In the genomic region with DNA sequence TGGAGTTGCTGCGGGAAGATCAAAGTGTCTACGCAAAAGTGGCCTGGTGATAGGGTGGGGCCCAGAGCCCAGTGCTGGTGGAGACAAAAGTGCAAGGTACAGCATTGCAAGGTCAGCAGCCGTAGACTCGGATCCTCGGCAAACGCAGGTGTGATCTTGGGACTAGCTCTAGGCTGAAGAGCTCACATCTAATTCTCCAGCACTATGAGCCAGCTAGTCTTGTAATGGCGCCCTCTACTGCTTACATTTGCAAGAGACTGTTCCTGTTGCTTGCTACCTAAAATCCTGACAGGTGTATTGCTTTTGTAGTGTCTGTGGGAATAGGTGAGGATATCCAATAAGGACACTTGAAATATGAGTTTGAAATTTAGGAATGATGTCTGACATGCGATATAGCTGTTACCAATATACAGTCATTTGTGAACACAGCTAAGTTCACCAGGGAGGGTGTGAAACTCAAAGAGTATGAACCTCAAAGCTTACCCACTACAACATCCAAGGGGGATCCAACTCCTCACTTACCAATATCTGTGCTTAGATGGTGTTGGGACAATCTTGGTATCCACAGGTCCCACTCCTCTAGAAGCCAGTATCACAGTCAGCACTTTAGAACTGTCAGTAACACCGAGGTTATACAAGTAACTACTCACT, we compare ENCODE assay signal across 1 cellular context.
A peak's percentile ranks its signal among the peaks of the same experiment; 100 is the strongest.
TF ChIP-seq lines count a peak whose summit lies in the region.

No MANE protein-coding gene starts in this region.

TF ChIP-seq in K562, 482 proteins besides CTCF, POLR2A, EP300 and RAD21 (continued from another document):
- TF ChIP-seq, protein P1, sequence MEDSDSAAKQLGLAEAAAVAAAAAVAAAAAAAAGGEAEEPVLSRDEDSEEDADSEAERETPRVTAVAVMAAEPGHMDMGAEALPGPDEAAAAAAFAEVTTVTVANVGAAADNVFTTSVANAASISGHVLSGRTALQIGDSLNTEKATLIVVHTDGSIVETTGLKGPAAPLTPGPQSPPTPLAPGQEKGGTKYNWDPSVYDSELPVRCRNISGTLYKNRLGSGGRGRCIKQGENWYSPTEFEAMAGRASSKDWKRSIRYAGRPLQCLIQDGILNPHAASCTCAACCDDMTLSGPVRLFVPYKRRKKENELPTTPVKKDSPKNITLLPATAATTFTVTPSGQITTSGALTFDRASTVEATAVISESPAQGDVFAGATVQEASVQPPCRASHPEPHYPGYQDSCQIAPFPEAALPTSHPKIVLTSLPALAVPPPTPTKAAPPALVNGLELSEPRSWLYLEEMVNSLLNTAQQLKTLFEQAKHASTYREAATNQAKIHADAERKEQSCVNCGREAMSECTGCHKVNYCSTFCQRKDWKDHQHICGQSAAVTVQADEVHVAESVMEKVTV (CRISPR knock-in tag; IDR thresholded peaks at IDR 0.05): peak; percentile 24; the same call in 1 of the 2 replicates
